Comparison of ENCODE assay signal across 10 cellular contexts in the genomic region with DNA sequence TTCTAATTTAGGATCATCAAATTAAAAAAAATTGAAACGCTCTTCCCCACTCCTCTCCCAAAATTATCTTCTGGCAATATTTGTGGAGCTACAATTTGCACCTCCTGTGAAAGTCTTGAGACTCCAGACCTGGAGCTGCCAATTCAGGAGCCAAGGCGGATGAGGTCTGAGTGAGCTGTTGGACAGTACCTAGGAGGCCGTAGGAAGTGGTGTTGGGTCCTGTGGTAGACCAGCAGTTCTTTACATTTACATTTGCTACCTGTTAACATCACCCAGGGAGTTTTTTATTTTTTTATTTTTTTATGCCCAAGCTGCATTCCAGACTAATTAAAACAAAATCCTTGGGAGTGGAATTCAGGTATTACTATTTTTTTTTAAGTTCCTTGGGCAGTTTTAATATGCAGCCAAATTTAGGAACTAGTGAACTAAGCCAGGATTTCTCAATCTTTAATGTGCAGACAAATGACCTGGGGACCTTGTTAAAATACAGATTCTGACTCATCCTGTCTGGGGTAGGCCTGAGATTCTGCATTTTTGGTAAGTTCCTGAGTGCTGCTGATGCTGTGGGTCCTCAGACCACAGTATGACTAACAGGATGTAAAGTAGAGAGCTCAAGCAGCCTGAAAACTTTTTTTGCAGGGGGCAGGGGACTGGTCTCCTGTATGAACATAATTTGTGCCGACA.
DNase-seq lines count a peak whose midpoint lies in the region; ATAC-seq, FAIRE-seq and TF ChIP-seq lines count a peak whose summit lies in the region.
"Had no signal": no experiment of that assay in that cellular context is flagged by ENCODE, and none has a peak within 500 bp of the region (broad histone marks: within the 10 kb centered on the region; RNA-seq: fewer than 3 reads in every experiment).

No MANE protein-coding gene starts in this region.

- TF ChIP-seq RAD21 in SK-N-SH (IDR thresholded peaks at IDR 0.05; ENCODE audit: low read length) = no peak
- TF ChIP-seq RAD21 in HepG2 (CRISPR knock-in tag; IDR thresholded peaks at IDR 0.05) = no peak

- H3K4me3 ChIP-seq in SK-N-SH (ENCODE audit: low read depth in 2 of 2, low read length in 1 of 2) (peak overlapping the region in 1 of 2 experiments; percentile 32; a peak in 2 of 4 replicates), HepG2 (replicated peaks in 1 of 3; ENCODE audit: insufficient read depth in 1 of 3, low read depth in 2 of 3, low read length in 3 of 3) (no peak overlapping the region)
- H3K4me3 ChIP-seq: uterus had no signal

- intact Hi-C loops in HepG2 (cut with micrococcal nuclease; ENCODE audit: unreplicated experiment) = no loop called here

- in situ Hi-C loops in HepG2 (cut with HindIII; ENCODE audit: extremely low pct_ligation_motif_present, low pct_unique_long_range_greater_than_20kb) = no loop called here

- no peak for FAIRE-seq in HepG2 (lab: Jason Lieb, UNC)
- FAIRE-seq in GM12891 (lab: Jason Lieb, UNC) = no peak

- H3K27me3 ChIP-seq in SK-N-SH (ENCODE audit: insufficient read depth) = no peaks in the 10 kb centered on the region
- H3K27me3 ChIP-seq in HepG2 (ENCODE audit: control insufficient read depth in 1 of 2, insufficient read depth in 2 of 2, low read length in 2 of 2) = peaks cover 0 to 1% of the 10 kb centered on the region in 2 experiments; a peak in 1 of 5 replicates
- H3K27me3 ChIP-seq: uterus had no signal

- H3K4me2 ChIP-seq in SK-N-SH (peak overlapping the region; percentile 59), HepG2 (ENCODE audit: low read depth, low read length) (no peak overlapping the region)

- no TSS peak for BruUV-seq in HepG2 (replicated peaks; lab: Mats Ljungman, UMichigan)

- H4K20me1 ChIP-seq in SK-N-SH (ENCODE audit: insufficient read depth) (no peaks in the 10 kb centered on the region), HepG2 (ENCODE audit: insufficient read depth, low read length) (no peaks in the 10 kb centered on the region)

- H3F3A ChIP-seq in SK-N-SH (replicated peaks; ENCODE audit: insufficient read depth) = peaks cover 22% of the 10 kb centered on the region

- TF ChIP-seq EP300 in SK-N-SH (IDR thresholded peaks at IDR 0.05; ENCODE audit: borderline replicate concordance in 1 of 2, low read depth in 1 of 2, low read length in 1 of 2) (peak in 1 of 2 experiments; percentile 72; a peak in 1 of 4 replicates), HepG2 (IDR thresholded peaks at IDR 0.05; ENCODE audit: low read depth in 2 of 2, low read length in 2 of 2) (no peak), HepG2 (CRISPR knock-in tag; IDR thresholded peaks at IDR 0.05; ENCODE audit: borderline replicate concordance) (no peak)

- DNase-seq in 8988T (peak; percentile 51), GM04503 (ENCODE audit: low read depth) (peak; percentile 59), SK-N-SH (no peak), fibroblast of peridontal ligament (ENCODE audit: extremely low read depth) (peak; percentile 71), GM19240 (ENCODE audit: insufficient read length, low spot score) (no peak), HepG2 (ENCODE audit: low spot score) (no peak), GM12891 (ENCODE audit: insufficient read length, low spot score) (no peak)
- DNase-seq: NCI-H2171, uterus had no signal

- TF ChIP-seq POLR2A in HepG2 (IDR thresholded peaks at IDR 0.05; ENCODE audit: insufficient read depth in 1 of 2, low read depth in 2 of 2, low read length in 2 of 2) = no peak
- no peak for TF ChIP-seq POLR2A in GM12891 (IDR thresholded peaks at IDR 0.05; ENCODE audit: low read depth, low read length)

- H3K4me1 ChIP-seq in SK-N-SH (ENCODE audit: control insufficient read depth in 1 of 2, insufficient read depth in 2 of 2, low read depth in 1 of 2, low read length in 1 of 2) (peaks cover 0 to 18% of the 10 kb centered on the region in 2 experiments; a peak in 1 of 4 replicates), HepG2 (ENCODE audit: insufficient read depth, low read length) (no peaks in the 10 kb centered on the region)
- H3K4me1 ChIP-seq: uterus had no signal

- ATAC-seq in HepG2 (no peak), GM21723 (IDR thresholded peaks at IDR 0.05; ENCODE audit: unreplicated experiment) (no peak)

- H3K36me3 ChIP-seq in SK-N-SH (replicated peaks in 1 of 2; ENCODE audit: control insufficient read depth in 1 of 2, insufficient read depth in 2 of 2, low read length in 1 of 2) (no peaks in the 10 kb centered on the region), HepG2 (replicated peaks in 1 of 2; ENCODE audit: control insufficient read depth in 1 of 2, insufficient read depth in 2 of 2, low read length in 2 of 2) (no peaks in the 10 kb centered on the region)
- H3K36me3 ChIP-seq: uterus had no signal

- no peaks in the 10 kb centered on the region for H3K9me2 ChIP-seq in SK-N-SH

- 77% methylated on average over 4 of the region's 4 CpGs for WGBS in SK-N-SH (ENCODE audit: low lambda C conversion rate)
- 42% methylated on average over 4 of the region's 4 CpGs for WGBS in HepG2 (ENCODE audit: low lambda C conversion rate)

- no peaks in the 10 kb centered on the region for H3K9me3 ChIP-seq in SK-N-SH
- no peaks in the 10 kb centered on the region for H3K9me3 ChIP-seq in HepG2 (ENCODE audit: low read length)
- H3K9me3 ChIP-seq: uterus had no signal

- TF ChIP-seq CTCF in SK-N-SH (IDR thresholded peaks at IDR 0.05) (no peak), HepG2 (CRISPR knock-in tag; IDR thresholded peaks at IDR 0.05) (no peak)

- H2AFZ ChIP-seq in SK-N-SH (ENCODE audit: low read depth) = no peak overlapping the region; the same call in 1 of the 2 replicates
- H2AFZ ChIP-seq in HepG2 (ENCODE audit: low read length) = no peak overlapping the region

- CTCF ChIA-PET in SK-N-SH (lab: Yijun Ruan, JAX) = interaction anchor here (1.1 to 2.0 kb wide), 3 partner anchors 13 to 83 kb away, joined by 3 to 4 read pairs (median 3); no protein-coding TSS in a partner anchor
- CTCF ChIA-PET in HepG2 (lab: Yijun Ruan, JAX; ENCODE audit: low intra/inter-chr PET ratio, low total read pairs) = no interaction called here

- POLR2A ChIA-PET in SK-N-SH (lab: Yijun Ruan, JAX) (no interaction called here), HepG2 (lab: Yijun Ruan, JAX) (no interaction called here)

- H3K79me2 ChIP-seq in SK-N-SH (ENCODE audit: insufficient read depth) = no peaks in the 10 kb centered on the region
- H3K79me2 ChIP-seq in HepG2 (ENCODE audit: insufficient read depth, low read length) = no peaks in the 10 kb centered on the region

- peak overlapping the region; percentile 44; the same call in 1 of the 2 replicates for H3K9ac ChIP-seq in SK-N-SH
- H3K9ac ChIP-seq in HepG2 (ENCODE audit: insufficient read depth, low read depth, low read length) = no peak overlapping the region

- H3K27ac ChIP-seq in SK-N-SH (ENCODE audit: low read depth in 2 of 2, low read length in 1 of 2) = peak overlapping the region in 1 of 2 experiments; percentile 75; a peak in 2 of 4 replicates
- H3K27ac ChIP-seq in HepG2 (ENCODE audit: extremely low read length, insufficient read depth, low read length) = no peak overlapping the region
- H3K27ac ChIP-seq: uterus had no signal

TF ChIP-seq in SK-N-SH, 30 proteins besides CTCF, POLR2A, EP300 and RAD21 (continues in another document):
- TF ChIP-seq TAF1 (IDR thresholded peaks at IDR 0.05; ENCODE audit: borderline replicate concordance, low read depth, low read length) (no peak), JUND (IDR thresholded peaks at IDR 0.05) (0 out of 2 replicates have a peak, but pooled peaks have one; percentile 36), TCF12 (IDR thresholded peaks at IDR 0.05) (0 out of 2 replicates have a peak, but pooled peaks have one; percentile 42), RXRA (IDR thresholded peaks at IDR 0.05; ENCODE audit: borderline replicate concordance, low read depth) (peak; percentile 60; the same call in 1 of the 2 replicates), USF1 (IDR thresholded peaks at IDR 0.05; ENCODE audit: borderline replicate concordance, low read depth) (0 out of 2 replicates have a peak, but pooled peaks have one; percentile 7)

TF ChIP-seq in HepG2, 621 proteins besides CTCF, POLR2A, EP300 and RAD21:
- TF ChIP-seq KLF12 (CRISPR knock-in tag; IDR thresholded peaks at IDR 0.05; ENCODE audit: borderline replicate concordance) (no peak), SOX6 (IDR thresholded peaks at IDR 0.05) (no peak), SOX6 (CRISPR knock-in tag; IDR thresholded peaks at IDR 0.05) (no peak), NFYC (CRISPR knock-in tag; IDR thresholded peaks at IDR 0.05) (no peak), TFAP4 (IDR thresholded peaks at IDR 0.05; ENCODE audit: borderline replicate concordance, low read depth) (no peak), ZNF30 (CRISPR knock-in tag; IDR thresholded peaks at IDR 0.05) (no peak), ZNF484 (CRISPR knock-in tag; IDR thresholded peaks at IDR 0.05; ENCODE audit: borderline replicate concordance, low read depth) (no peak)
TF ChIP-seq in HepG2: peak in this region for 0.

TF ChIP-seq in GM12891, 5 proteins besides CTCF, POLR2A, EP300 and RAD21:
- TF ChIP-seq SPI1 (IDR thresholded peaks at IDR 0.05; ENCODE audit: low read depth, low read length) (no peak), POLR2AphosphoS5 (IDR thresholded peaks at IDR 0.05; ENCODE audit: low read depth, low read length) (no peak), POU2F2 (IDR thresholded peaks at IDR 0.05; ENCODE audit: low read depth, low read length) (no peak), TAF1 (IDR thresholded peaks at IDR 0.05; ENCODE audit: low read depth, low read length) (no peak), PAX5 (IDR thresholded peaks at IDR 0.05; ENCODE audit: insufficient read depth, low read length, severe bottlenecking) (no peak)

Comparison
In these comparisons a context has a peak if more than half of its experiments do, and no peak if none do; other contexts are left out.
1. DNase-seq: peak in 8988T (single experiment), GM04503 (single experiment) and fibroblast of peridontal ligament (single experiment); none in SK-N-SH (single experiment), GM19240 (single experiment), HepG2 (single experiment) and GM12891 (single experiment).